ENCODE assay signal across 8 cellular contexts in genomic region chr5:100779669-100780375, GRCh38.
DNase-seq lines count a peak whose midpoint lies in the region; ATAC-seq lines count a peak whose summit lies in the region.

No MANE protein-coding gene starts in this region.

- H3K4me3 Mint-ChIP-seq in activated naive CD4-positive, alpha-beta T cell treated with anti-CD3 and anti-CD28 coated beads, Interleukin-2, amount 50 U/mL, for 24 hours = peak overlapping the region; percentile 89
- peak overlapping the region; percentile 74 for H3K4me3 Mint-ChIP-seq in stimulated activated memory B cell treated with anti-CD40 and anti-IgM and Interleukin-4, amounts not matched to agents 10 μg/mL and 1 μg/mL and 100 μg/mL, for 72 hours

- H3K27me3 Mint-ChIP-seq in activated naive CD4-positive, alpha-beta T cell treated with anti-CD3 and anti-CD28 coated beads, Interleukin-2, amount 50 U/mL, for 24 hours = no peaks in the 10 kb centered on the region
- no peaks in the 10 kb centered on the region for H3K27me3 Mint-ChIP-seq in stimulated activated memory B cell treated with anti-CD40 and anti-IgM and Interleukin-4, amounts not matched to agents 10 μg/mL and 1 μg/mL and 100 μg/mL, for 72 hours

- H3K9me3 Mint-ChIP-seq in activated naive CD4-positive, alpha-beta T cell treated with anti-CD3 and anti-CD28 coated beads, Interleukin-2, amount 50 U/mL, for 24 hours = peaks cover 15% of the 10 kb centered on the region
- H3K9me3 Mint-ChIP-seq in stimulated activated memory B cell treated with anti-CD40 and anti-IgM and Interleukin-4, amounts not matched to agents 10 μg/mL and 1 μg/mL and 100 μg/mL, for 72 hours = no peaks in the 10 kb centered on the region

- peaks cover 2% of the 10 kb centered on the region for H3K36me3 Mint-ChIP-seq in activated naive CD4-positive, alpha-beta T cell treated with anti-CD3 and anti-CD28 coated beads, Interleukin-2, amount 50 U/mL, for 24 hours
- H3K36me3 Mint-ChIP-seq in stimulated activated memory B cell treated with anti-CD40 and anti-IgM and Interleukin-4, amounts not matched to agents 10 μg/mL and 1 μg/mL and 100 μg/mL, for 72 hours = peaks cover under 1% of the 10 kb centered on the region

- no peak for DNase-seq in activated naive CD4-positive, alpha-beta T cell (lab: John Stamatoyannopoulos, UW)
- DNase-seq in caudate nucleus (lab: John Stamatoyannopoulos, UW) = no peak
- DNase-seq in iPS-NIHi11 (ENCODE audit: low spot score) = no peak
- no peak for DNase-seq in ecto neural progenitor cell (ENCODE audit: low spot score)
- no peak for DNase-seq in OCI-M2 (lab: John Stamatoyannopoulos, UW; ENCODE audit: unreplicated experiment)

- H3K27ac Mint-ChIP-seq in activated naive CD4-positive, alpha-beta T cell treated with anti-CD3 and anti-CD28 coated beads, Interleukin-2, amount 50 U/mL, for 24 hours = peak overlapping the region; percentile 99
- peak overlapping the region; percentile 90 for H3K27ac Mint-ChIP-seq in stimulated activated memory B cell treated with anti-CD40 and anti-IgM and Interleukin-4, amounts not matched to agents 10 μg/mL and 1 μg/mL and 100 μg/mL, for 72 hours

- peak overlapping the region; percentile 44 for H3K27ac ChIP-seq in caudate nucleus (ENCODE audit: low read depth, low read length)

- H3K4me1 Mint-ChIP-seq in activated naive CD4-positive, alpha-beta T cell treated with anti-CD3 and anti-CD28 coated beads, Interleukin-2, amount 50 U/mL, for 24 hours = peaks cover 40% of the 10 kb centered on the region
- H3K4me1 Mint-ChIP-seq in stimulated activated memory B cell treated with anti-CD40 and anti-IgM and Interleukin-4, amounts not matched to agents 10 μg/mL and 1 μg/mL and 100 μg/mL, for 72 hours = peaks cover 66% of the 10 kb centered on the region

- peak; percentile 38 for ATAC-seq in HG03354 (IDR thresholded peaks at IDR 0.05; ENCODE audit: poor library complexity, severe bottlenecking, unreplicated experiment)
- peak; percentile 44 for ATAC-seq in stimulated activated memory B cell treated with anti-CD40 and anti-IgM and Interleukin-4, amounts not matched to agents 10 μg/mL and 1 μg/mL and 100 μg/mL, for 72 hours
